ENCODE assay signal across 12 cellular contexts in the genomic region with DNA sequence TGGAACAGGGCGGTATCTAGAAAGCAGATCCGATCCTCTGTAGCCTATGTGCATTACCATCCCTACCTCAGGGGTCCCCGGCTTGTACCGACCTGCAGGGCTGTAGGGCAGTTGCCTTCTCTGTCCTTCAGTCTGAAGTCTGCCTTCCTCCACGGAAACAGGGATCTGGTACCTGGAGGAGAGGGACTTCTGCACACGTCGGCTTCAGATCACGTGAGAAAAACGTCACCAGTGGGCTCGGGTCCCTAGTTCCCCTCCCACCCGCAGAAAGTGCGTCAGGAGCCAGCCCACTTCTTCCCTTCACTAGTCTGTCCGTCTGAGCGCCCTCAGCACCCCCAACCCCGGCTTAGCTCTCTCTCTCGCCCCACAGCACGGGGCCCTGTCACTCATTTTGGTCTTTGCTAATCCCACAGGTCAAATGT. TPM values are rescaled to one million over a fixed set of nuclear protein-coding genes. Genes with fewer than 3 reads are reported as not detected.
DNase-seq lines count a peak whose midpoint lies in the region; ATAC-seq and TF ChIP-seq lines count a peak whose summit lies in the region.
"Had no signal": no experiment of that assay in that cellular context is flagged by ENCODE, and none has a peak within 500 bp of the region (broad histone marks: within the 10 kb centered on the region; RNA-seq: fewer than 3 reads in every experiment).

A gene with protein sequence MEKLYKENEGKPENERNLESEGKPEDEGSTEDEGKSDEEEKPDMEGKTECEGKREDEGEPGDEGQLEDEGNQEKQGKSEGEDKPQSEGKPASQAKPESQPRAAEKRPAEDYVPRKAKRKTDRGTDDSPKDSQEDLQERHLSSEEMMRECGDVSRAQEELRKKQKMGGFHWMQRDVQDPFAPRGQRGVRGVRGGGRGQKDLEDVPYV (minus strand): TSS at position 170 of the 422 bp plus-strand sequence. CDS start 2,187 bp downstream, outside the sequence.

- CTCF ChIA-PET in activated naive CD4-positive, alpha-beta T cell treated with anti-CD3 and anti-CD28 coated beads, Interleukin-2, amount 10 ng/mL, durations not matched to agents 7 days and 5 days (lab: Charles Lee), result no interaction called here

- H3K4me3 ChIP-seq in mesendoderm (ENCODE audit: low read length) (no peak within 1 kb of the TSS), tibial artery (peak within 1 kb of the TSS; percentile 14 to 33)
- H3K4me3 ChIP-seq: mucosa of descending colon had no signal

- no peak within 1 kb of the TSS for H3K23ac ChIP-seq in mesendoderm (ENCODE audit: low read length)

- H4K8ac ChIP-seq in mesendoderm (ENCODE audit: low read depth, low read length), result no peak within 1 kb of the TSS

- no peaks in the 10 kb centered on the region for H3K79me2 ChIP-seq in mesendoderm (ENCODE audit: control insufficient read depth, insufficient read depth, low read length)

- H3K9me3 ChIP-seq in tibial artery, result no peaks in the 10 kb centered on the region
- H3K9me3 ChIP-seq: mucosa of descending colon had no signal

- no peak within 1 kb of the TSS for H2BK15ac ChIP-seq in mesendoderm (replicated peaks; ENCODE audit: low read depth)

- H3K27ac Mint-ChIP-seq in activated naive CD4-positive, alpha-beta T cell treated with anti-CD3 and anti-CD28 coated beads, Interleukin-2, amount 50 U/mL, for 24 hours, result no peak within 1 kb of the TSS
- no peak within 1 kb of the TSS for H3K27ac Mint-ChIP-seq in activated naive CD4-positive, alpha-beta T cell treated with anti-CD3 and anti-CD28 coated beads, Interleukin-2, amount 10 ng/mL, durations not matched to agents 7 days and 5 days
- no peak within 1 kb of the TSS for H3K27ac Mint-ChIP-seq in activated naive CD8-positive, alpha-beta T cell treated with anti-CD3 and anti-CD28 coated beads, Interleukin-2, amount 50 U/mL, for 24 hours

- no peak within 1 kb of the TSS for H4K5ac ChIP-seq in mesendoderm (ENCODE audit: low read length)

- peaks cover 23% of the 10 kb centered on the region for H3K27me3 Mint-ChIP-seq in activated naive CD4-positive, alpha-beta T cell treated with anti-CD3 and anti-CD28 coated beads, Interleukin-2, amount 50 U/mL, for 24 hours
- H3K27me3 Mint-ChIP-seq in activated naive CD4-positive, alpha-beta T cell treated with anti-CD3 and anti-CD28 coated beads, Interleukin-2, amount 10 ng/mL, durations not matched to agents 7 days and 5 days, result peaks cover 42% of the 10 kb centered on the region
- peaks cover 47% of the 10 kb centered on the region for H3K27me3 Mint-ChIP-seq in activated naive CD8-positive, alpha-beta T cell treated with anti-CD3 and anti-CD28 coated beads, Interleukin-2, amount 50 U/mL, for 24 hours

- H3K36me3 ChIP-seq in mesendoderm (ENCODE audit: control insufficient read depth, insufficient read depth, low read length) (no peaks in the 10 kb centered on the region), tibial artery (no peaks in the 10 kb centered on the region)

- H3K4me1 ChIP-seq in mesendoderm (ENCODE audit: control insufficient read depth, low read depth, low read length) (no peaks in the 10 kb centered on the region), tibial artery (peaks cover 0 to 6% (median 3%) of the 10 kb centered on the region in 4 donors)

- ATAC-seq in activated naive CD8-positive, alpha-beta T cell treated with anti-CD3 and anti-CD28 coated beads, Interleukin-2, amount 50 U/mL, for 24 hours, result no peak
- no peak for ATAC-seq in GM21737 (IDR thresholded peaks at IDR 0.05; ENCODE audit: unreplicated experiment)
- ATAC-seq: mucosa of descending colon had no signal

- peak within 1 kb of the TSS; percentile 56 for H3K4me3 Mint-ChIP-seq in activated naive CD4-positive, alpha-beta T cell treated with anti-CD3 and anti-CD28 coated beads, Interleukin-2, amount 50 U/mL, for 24 hours
- no peak within 1 kb of the TSS for H3K4me3 Mint-ChIP-seq in activated naive CD4-positive, alpha-beta T cell treated with anti-CD3 and anti-CD28 coated beads, Interleukin-2, amount 10 ng/mL, durations not matched to agents 7 days and 5 days
- H3K4me3 Mint-ChIP-seq in activated naive CD8-positive, alpha-beta T cell treated with anti-CD3 and anti-CD28 coated beads, Interleukin-2, amount 50 U/mL, for 24 hours, result peak within 1 kb of the TSS; percentile 75

- H2AK5ac ChIP-seq in mesendoderm (ENCODE audit: low read length), result no peak within 1 kb of the TSS

- H3K4ac ChIP-seq in mesendoderm (ENCODE audit: low read depth, low read length), result no peak within 1 kb of the TSS

- no peak within 1 kb of the TSS for H3K9ac ChIP-seq in mesendoderm (ENCODE audit: low read length)

- peak within 1 kb of the TSS; percentile 42 for H3K56ac ChIP-seq in mesendoderm (ENCODE audit: low read length)

- no peak within 1 kb of the TSS for H2BK120ac ChIP-seq in mesendoderm (ENCODE audit: low read depth, low read length)

- no peaks in the 10 kb centered on the region for H3K36me3 Mint-ChIP-seq in activated naive CD4-positive, alpha-beta T cell treated with anti-CD3 and anti-CD28 coated beads, Interleukin-2, amount 50 U/mL, for 24 hours
- no peaks in the 10 kb centered on the region for H3K36me3 Mint-ChIP-seq in activated naive CD4-positive, alpha-beta T cell treated with anti-CD3 and anti-CD28 coated beads, Interleukin-2, amount 10 ng/mL, durations not matched to agents 7 days and 5 days
- H3K36me3 Mint-ChIP-seq in activated naive CD8-positive, alpha-beta T cell treated with anti-CD3 and anti-CD28 coated beads, Interleukin-2, amount 50 U/mL, for 24 hours (ENCODE audit: low read depth), result no peaks in the 10 kb centered on the region

- DNase-seq in activated naive CD4-positive, alpha-beta T cell treated with anti-CD3 and anti-CD28 coated beads, Interleukin-2, amount 10 ng/mL, durations not matched to agents 7 days and 5 days, result no peak
- DNase-seq in activated naive CD8-positive, alpha-beta T cell treated with anti-CD3 and anti-CD28 coated beads, Interleukin-2, amount 50 U/mL, for 24 hours, result no peak
- DNase-seq in mesendoderm, result no peak
- no peak for DNase-seq in tibial artery
- DNase-seq in NCI-H187 treated with DMSO at 0.1 percent for 48 hours (lab: John Stamatoyannopoulos, UW), result no peak
- no peak for DNase-seq in T-helper 1 cell
- DNase-seq: activated CD8-positive, alpha-beta memory T cell treated with anti-CD3 and anti-CD28 coated beads, Interleukin-2, amount 50 U/mL, for 48 hours; AML-193; KG1; mucosa of descending colon had no signal

- no peak for TF ChIP-seq CTCF in tibial artery (IDR thresholded peaks at IDR 0.05)

- peaks cover 9% of the 10 kb centered on the region for H3K4me1 Mint-ChIP-seq in activated naive CD4-positive, alpha-beta T cell treated with anti-CD3 and anti-CD28 coated beads, Interleukin-2, amount 50 U/mL, for 24 hours
- H3K4me1 Mint-ChIP-seq in activated naive CD4-positive, alpha-beta T cell treated with anti-CD3 and anti-CD28 coated beads, Interleukin-2, amount 10 ng/mL, durations not matched to agents 7 days and 5 days, result peaks cover 3% of the 10 kb centered on the region
- peaks cover 8% of the 10 kb centered on the region for H3K4me1 Mint-ChIP-seq in activated naive CD8-positive, alpha-beta T cell treated with anti-CD3 and anti-CD28 coated beads, Interleukin-2, amount 50 U/mL, for 24 hours

- no peaks in the 10 kb centered on the region for H3K79me1 ChIP-seq in mesendoderm (ENCODE audit: low read length)

- H3K18ac ChIP-seq in mesendoderm (ENCODE audit: low read length), result no peak within 1 kb of the TSS

- H3K27ac ChIP-seq in mesendoderm (ENCODE audit: low read depth, low read length) (no peak within 1 kb of the TSS), tibial artery (no peak within 1 kb of the TSS)

- peak within 1 kb of the TSS; percentile 18 for H3K4me2 ChIP-seq in mesendoderm (ENCODE audit: low read length)

- H3K9me3 Mint-ChIP-seq in activated naive CD4-positive, alpha-beta T cell treated with anti-CD3 and anti-CD28 coated beads, Interleukin-2, amount 50 U/mL, for 24 hours, result no peaks in the 10 kb centered on the region
- H3K9me3 Mint-ChIP-seq in activated naive CD4-positive, alpha-beta T cell treated with anti-CD3 and anti-CD28 coated beads, Interleukin-2, amount 10 ng/mL, durations not matched to agents 7 days and 5 days, result no peaks in the 10 kb centered on the region
- H3K9me3 Mint-ChIP-seq in activated naive CD8-positive, alpha-beta T cell treated with anti-CD3 and anti-CD28 coated beads, Interleukin-2, amount 50 U/mL, for 24 hours, result no peaks in the 10 kb centered on the region

- no peak within 1 kb of the TSS for H2BK5ac ChIP-seq in mesendoderm (ENCODE audit: low read length)

- H3K27me3 ChIP-seq in mesendoderm (ENCODE audit: insufficient read depth, low read length, poor library complexity) (no peaks in the 10 kb centered on the region), tibial artery (no peaks in the 10 kb centered on the region)

- intact Hi-C loops in tibial artery (cut with DNase I; ENCODE audit: low total_unique reads), result no loop called here

- WGBS in mesendoderm (ENCODE audit: extremely low coverage, insufficient coverage, low lambda C conversion rate), result no CpG with 5 or more reads among the region's 17 CpGs

RNA-seq across cellular contexts. Expression of the gene that starts here (rescaled TPM):
- 2.6 TPM for polyA plus RNA-seq in mesendoderm (2013, experiment 1 of 2)
- polyA plus RNA-seq in mesendoderm (2013, experiment 2 of 2), result 3.0 TPM
